In genomic region chr15:68286256-68286655, GRCh38 we compare ENCODE assay signal across 20 cellular contexts. TPM values are rescaled to one million over a fixed set of nuclear protein-coding genes. Genes with fewer than 3 reads are reported as not detected.
A peak's percentile ranks its signal among the peaks of the same experiment; 100 is the strongest.
DNase-seq lines count a peak whose midpoint lies in the region; ATAC-seq and TF ChIP-seq lines count a peak whose summit lies in the region.
"Had no signal": no experiment of that assay in that cellular context is flagged by ENCODE, and none has a peak within 500 bp of the region (broad histone marks: within the 10 kb centered on the region; RNA-seq: fewer than 3 reads in every experiment).

No MANE protein-coding gene starts in this region.

- H3K23ac ChIP-seq in trophoblast cell (ENCODE audit: low read length): no peak overlapping the region

- no peak overlapping the region for H3K18ac ChIP-seq in trophoblast cell (ENCODE audit: low read length)

- peak overlapping the region; percentile 1 for H3K4me3 Mint-ChIP-seq in activated T-cell treated with anti-CD3 and anti-CD28 coated beads, Interleukin-2, amount 50 U/mL, for 4 hours
- no peak overlapping the region for H3K4me3 Mint-ChIP-seq in dendritic cell treated with granulocyte-macrophage colony-stimulating factor and Interleukin-4, amounts not matched to agents 40 ng/mL and 50 ng/mL, for 4 days
- H3K4me3 Mint-ChIP-seq: activated naive CD4-positive, alpha-beta T cell treated with anti-CD3 and anti-CD28 coated beads, Interleukin-2, amount 10 ng/mL, durations not matched to agents 7 days and 5 days; neural progenitor cell had no signal

- H3K4me3 ChIP-seq in HL-60 (replicated peaks; ENCODE audit: insufficient read depth, low read length) (no peak overlapping the region), trophoblast cell (ENCODE audit: low read depth, low read length) (no peak overlapping the region)
- H3K4me3 ChIP-seq: body of pancreas, coronary artery, neural progenitor cell, spleen had no signal

- no peak for ATAC-seq in activated T-cell treated with anti-CD3 and anti-CD28 coated beads, Interleukin-2, amount 50 U/mL, for 4 hours
- ATAC-seq: body of pancreas, left colon, Right ventricle myocardium inferior had no signal

- no peak overlapping the region for H3K14ac ChIP-seq in trophoblast cell (ENCODE audit: low read length)

- H3K79me1 ChIP-seq in trophoblast cell (ENCODE audit: low read length): no peaks in the 10 kb centered on the region

- no peak overlapping the region for H2BK12ac ChIP-seq in trophoblast cell (ENCODE audit: low read length)

- peak overlapping the region; percentile 39 for H3K27ac Mint-ChIP-seq in dendritic cell treated with granulocyte-macrophage colony-stimulating factor and Interleukin-4, amounts not matched to agents 40 ng/mL and 50 ng/mL, for 4 days
- H3K27ac Mint-ChIP-seq: neural progenitor cell had no signal

- H2AFZ ChIP-seq in trophoblast cell (ENCODE audit: insufficient read depth, low read length, poor library complexity): no peak overlapping the region
- H2AFZ ChIP-seq: neural progenitor cell had no signal

- no peak overlapping the region for H2BK5ac ChIP-seq in trophoblast cell (ENCODE audit: low read depth, low read length, poor library complexity)

- H3K4me1 ChIP-seq in trophoblast cell (ENCODE audit: control insufficient read depth in 1 of 2, insufficient read depth in 2 of 2, low read length in 2 of 2): peaks cover 0 to 2% of the 10 kb centered on the region in 2 experiments
- H3K4me1 ChIP-seq: neural progenitor cell had no signal

- peaks cover 5% of the 10 kb centered on the region for H3K79me2 ChIP-seq in trophoblast cell (ENCODE audit: control insufficient read depth, insufficient read depth, low read length, poor library complexity)

- peaks cover 14 to 20% of the 10 kb centered on the region in 2 experiments for H3K36me3 ChIP-seq in trophoblast cell (ENCODE audit: control insufficient read depth in 1 of 2, insufficient read depth in 2 of 2, low read length in 2 of 2)

- no CpG with 5 or more reads among the region's 5 CpGs for WGBS in trophoblast cell (ENCODE audit: extremely low coverage, insufficient coverage, insufficient read length)

- H3K27me3 ChIP-seq in HL-60 (ENCODE audit: insufficient read depth, poor library complexity, severe bottlenecking) (no peaks in the 10 kb centered on the region), trophoblast cell (ENCODE audit: insufficient read depth, low read length) (no peaks in the 10 kb centered on the region)
- H3K27me3 ChIP-seq: body of pancreas, neural progenitor cell, spleen had no signal

- H3K27ac ChIP-seq in HL-60 (replicated peaks) (peak overlapping the region; percentile 57; the same call in 1 of the 2 replicates), trophoblast cell (ENCODE audit: low read depth, low read length) (no peak overlapping the region)
- H3K27ac ChIP-seq: body of pancreas, coronary artery, neural progenitor cell had no signal

- no peak overlapping the region for H4K12ac ChIP-seq in trophoblast cell (ENCODE audit: low read depth, low read length)

- intact Hi-C loops in dendritic cell treated with granulocyte-macrophage colony-stimulating factor and Interleukin-4, amounts not matched to agents 40 ng/mL and 50 ng/mL, for 4 days (cut with micrococcal nuclease): no loop called here

- H3K4ac ChIP-seq in trophoblast cell (ENCODE audit: low read depth, low read length): peak overlapping the region; percentile 86

- no peak for TF ChIP-seq CTCF in HL-60 (IDR thresholded peaks at IDR 0.05; ENCODE audit: insufficient read depth, low read length)

- H3K9me3 Mint-ChIP-seq in activated T-cell treated with anti-CD3 and anti-CD28 coated beads, Interleukin-2, amount 50 U/mL, for 4 hours: no peaks in the 10 kb centered on the region
- H3K9me3 Mint-ChIP-seq in dendritic cell treated with granulocyte-macrophage colony-stimulating factor and Interleukin-4, amounts not matched to agents 40 ng/mL and 50 ng/mL, for 4 days: no peaks in the 10 kb centered on the region
- H3K9me3 Mint-ChIP-seq: activated naive CD4-positive, alpha-beta T cell treated with anti-CD3 and anti-CD28 coated beads, Interleukin-2, amount 10 ng/mL, durations not matched to agents 7 days and 5 days had no signal

- H3K9me3 ChIP-seq in trophoblast cell (ENCODE audit: insufficient read depth, low read depth, low read length): peaks cover 2% of the 10 kb centered on the region
- H3K9me3 ChIP-seq: body of pancreas, spleen had no signal

- no peak overlapping the region for H2AK5ac ChIP-seq in trophoblast cell (ENCODE audit: low read length)

- DNase-seq in activated T-cell treated with anti-CD3 and anti-CD28 coated beads, Interleukin-2, amount 50 U/mL, for 4 hours: no peak
- DNase-seq in activated T-cell treated with anti-CD3 and anti-CD28 coated beads for 4 hours (no peak), HL-60 (ENCODE audit: low read depth in 1 of 2, low spot score in 1 of 2) (no peak), trophoblast cell (no peak), NCI-H2196 treated with DMSO at 0.1 percent for 48 hours (lab: John Stamatoyannopoulos, UW; ENCODE audit: unreplicated experiment) (no peak), NCI-H2227 (lab: John Stamatoyannopoulos, UW; ENCODE audit: unreplicated experiment) (no peak)
- no peak for DNase-seq in stimulated activated CD4-positive, alpha-beta T cell treated with anti-CD3 and anti-CD28 coated beads, Interleukin-12 subunit alpha, Interleukin-12 subunit beta, amount 100 ng/mL, for 4 hours
- DNase-seq: activated naive CD4-positive, alpha-beta T cell treated with anti-CD3 and anti-CD28 coated beads, Interleukin-2, amount 10 ng/mL, durations not matched to agents 7 days and 5 days; body of pancreas; HCEC 1CT; left colon; NCI-H1694; NCI-H748 treated with DMSO at 0.1 percent for 48 hours; stimulated activated CD4-positive, alpha-beta T cell treated with anti-CD3 and anti-CD28 coated beads, Interleukin-4, amount 100 ng/mL, for 4 hours; SW 1271 had no signal

- H3K9ac ChIP-seq in trophoblast cell (ENCODE audit: low read length): no peak overlapping the region
- H3K9ac ChIP-seq: neural progenitor cell had no signal

- H4K91ac ChIP-seq in trophoblast cell (ENCODE audit: low read depth, low read length): no peak overlapping the region

- H3K4me1 Mint-ChIP-seq in activated T-cell treated with anti-CD3 and anti-CD28 coated beads, Interleukin-2, amount 50 U/mL, for 4 hours (ENCODE audit: low read depth): peaks cover 70% of the 10 kb centered on the region
- peaks cover 43% of the 10 kb centered on the region for H3K4me1 Mint-ChIP-seq in dendritic cell treated with granulocyte-macrophage colony-stimulating factor and Interleukin-4, amounts not matched to agents 40 ng/mL and 50 ng/mL, for 4 days (ENCODE audit: low read depth)

- no peak overlapping the region for H3K4me2 ChIP-seq in trophoblast cell (ENCODE audit: low read length)
- H3K4me2 ChIP-seq: neural progenitor cell had no signal

- H3K36me3 Mint-ChIP-seq in activated T-cell treated with anti-CD3 and anti-CD28 coated beads, Interleukin-2, amount 50 U/mL, for 4 hours (ENCODE audit: insufficient read depth): peaks cover 45% of the 10 kb centered on the region
- H3K36me3 Mint-ChIP-seq in dendritic cell treated with granulocyte-macrophage colony-stimulating factor and Interleukin-4, amounts not matched to agents 40 ng/mL and 50 ng/mL, for 4 days (ENCODE audit: low read depth): peaks cover 78% of the 10 kb centered on the region

- H2BK120ac ChIP-seq in trophoblast cell (ENCODE audit: insufficient read depth, low read length, poor library complexity): no peak overlapping the region

- H4K8ac ChIP-seq in trophoblast cell (ENCODE audit: low read depth, low read length): no peak overlapping the region

- H3K27me3 Mint-ChIP-seq in activated T-cell treated with anti-CD3 and anti-CD28 coated beads, Interleukin-2, amount 50 U/mL, for 4 hours (ENCODE audit: low read depth): no peaks in the 10 kb centered on the region
- no peaks in the 10 kb centered on the region for H3K27me3 Mint-ChIP-seq in dendritic cell treated with granulocyte-macrophage colony-stimulating factor and Interleukin-4, amounts not matched to agents 40 ng/mL and 50 ng/mL, for 4 days
- H3K27me3 Mint-ChIP-seq: activated naive CD4-positive, alpha-beta T cell treated with anti-CD3 and anti-CD28 coated beads, Interleukin-2, amount 10 ng/mL, durations not matched to agents 7 days and 5 days had no signal

RNA-seq across cellular contexts. Expression of gene FEM1B, which starts 8.7 kb away (rescaled TPM):
- 10 to 100 TPM; 30.9 to 37.0 (median 31.7) TPM for total RNA-seq in activated T-cell treated with anti-CD3 and anti-CD28 coated beads, Interleukin-2, amount 50 U/mL, for 4 hours
- 26.2 and 26.9 TPM in 2 replicates for polyA plus RNA-seq in trophoblast cell (2013)

RNA-seq across cellular contexts. Expression of gene CLN6, which starts 56.7 kb away (rescaled TPM):
- total RNA-seq in activated T-cell treated with anti-CD3 and anti-CD28 coated beads, Interleukin-2, amount 50 U/mL, for 4 hours: 10 to 100 TPM; 82.6 to 94.4 (median 91.3) TPM
- polyA plus RNA-seq in trophoblast cell (2013): 18.5 and 21.2 TPM in 2 replicates
